Comparison of ENCODE assay signal across 1 cellular context in the genomic region with DNA sequence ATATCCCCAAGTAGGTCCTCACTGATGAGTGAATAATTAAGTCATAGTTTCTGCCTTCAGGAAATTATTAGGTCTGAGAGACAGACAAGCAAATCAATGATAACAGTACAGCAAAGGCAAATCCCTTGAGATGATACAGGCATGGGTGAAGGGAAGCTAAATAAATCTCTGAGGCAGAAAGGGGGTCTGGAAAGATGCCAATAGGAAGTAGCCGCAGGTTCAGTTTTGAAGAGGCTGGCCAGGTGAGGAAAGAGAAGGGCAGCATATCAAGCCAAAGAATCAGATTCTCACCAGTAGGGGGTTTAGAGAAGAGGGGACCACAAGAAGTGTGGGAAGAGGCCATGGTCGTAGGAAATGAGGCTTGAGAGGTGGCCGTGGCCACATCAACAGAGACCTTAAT.
TF ChIP-seq lines count a peak whose summit lies in the region.

No MANE protein-coding gene starts in this region.

TF ChIP-seq in GM23338, 12 proteins besides CTCF, POLR2A, EP300 and RAD21 (continued from another document):
- no peak for TF ChIP-seq ZNF462 (CRISPR knock-in tag; IDR thresholded peaks at IDR 0.05)
- TF ChIP-seq REST (IDR thresholded peaks at IDR 0.05; ENCODE audit: unreplicated experiment), result no peak
- no peak for TF ChIP-seq EZH2 (IDR thresholded peaks at IDR 0.05; ENCODE audit: low read depth, unreplicated experiment)
- no peak for TF ChIP-seq STAT1 (IDR thresholded peaks at IDR 0.05; ENCODE audit: unreplicated experiment)
- TF ChIP-seq CREB1 (CRISPR knock-in tag; IDR thresholded peaks at IDR 0.05; ENCODE audit: low read depth), result no peak
